ENCODE assay signal across 10 cellular contexts in the genomic region with DNA sequence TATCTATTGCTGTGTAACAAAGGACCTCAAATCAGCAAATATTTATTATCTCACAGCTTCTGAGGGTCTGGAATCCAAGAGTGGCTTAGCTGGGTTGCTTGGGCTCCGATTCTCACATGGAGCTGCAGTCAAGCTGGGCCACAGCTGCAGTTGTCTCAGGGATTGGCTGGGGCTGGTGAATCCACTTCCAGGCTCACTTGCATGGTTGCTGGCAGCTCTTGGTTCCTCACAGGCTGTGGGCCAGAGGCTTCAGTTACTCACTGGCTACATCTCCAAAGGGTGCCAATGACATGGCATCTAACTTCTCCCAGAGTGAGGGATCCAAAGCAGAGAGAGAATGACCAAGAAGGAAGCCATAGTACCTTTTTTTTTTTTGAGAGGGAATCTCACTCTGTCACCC.
"Had no signal": no experiment of that assay in that cellular context is flagged by ENCODE, and none has a peak within 500 bp of the region (broad histone marks: within the 10 kb centered on the region; RNA-seq: fewer than 3 reads in every experiment).

No MANE protein-coding gene starts in this region.

- H3K9me3 ChIP-seq: prostate gland, sigmoid colon, transverse colon had no signal

- H3K4me3 ChIP-seq: cardiac muscle cell, prostate gland, sigmoid colon, transverse colon had no signal

- DNase-seq: activated CD4-positive, alpha-beta T cell treated with anti-CD3 and anti-CD28 coated beads, Interleukin-2, amount 50 U/mL, for 48 hours; activated CD8-positive, alpha-beta memory T cell treated with anti-CD3 and anti-CD28 coated beads, Interleukin-2, amount 50 U/mL, for 4 hours; midbrain; occipital lobe; sigmoid colon; stimulated activated naive CD4-positive, alpha-beta T cell; substantia nigra had no signal

- H3K4me1 ChIP-seq: prostate gland, transverse colon had no signal

- H3K36me3 ChIP-seq: cardiac muscle cell, prostate gland, sigmoid colon, transverse colon had no signal

- H3K27me3 ChIP-seq: cardiac muscle cell, sigmoid colon, transverse colon had no signal

- H3K27ac ChIP-seq: cardiac muscle cell, prostate gland, sigmoid colon, transverse colon had no signal
